In the genomic region with DNA sequence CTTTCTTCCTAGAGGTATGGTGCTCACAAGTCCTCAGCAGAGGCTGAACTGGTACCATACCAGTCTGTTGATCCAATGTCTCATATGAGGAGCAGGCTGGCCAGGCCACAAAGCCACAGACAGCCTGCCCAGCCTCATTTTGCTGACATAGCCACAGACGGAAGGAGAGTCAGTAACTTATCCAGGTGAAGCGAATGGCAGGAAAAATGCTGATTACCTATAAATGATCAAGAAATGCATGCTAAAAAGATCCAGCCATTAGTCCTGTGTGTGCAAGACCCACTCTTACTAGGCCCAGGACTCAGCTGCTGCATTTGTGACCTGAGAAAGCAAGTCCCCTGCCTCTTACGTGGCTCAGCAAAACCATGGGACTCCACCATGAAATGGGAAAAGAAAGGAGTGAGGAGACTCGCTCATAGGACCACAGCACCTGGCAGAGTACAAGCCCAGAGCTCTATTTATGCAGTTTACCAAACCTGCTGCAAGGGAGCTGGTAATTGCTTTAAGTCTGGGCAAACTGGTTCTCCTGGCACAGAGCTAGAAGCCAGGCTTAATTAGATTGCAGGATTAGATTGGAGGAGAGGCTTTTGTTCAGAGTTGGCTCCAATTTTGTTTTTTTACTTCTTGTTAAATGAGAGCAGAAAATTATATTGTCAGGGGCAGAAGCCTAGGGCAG, we compare ENCODE assay signal across 1 cellular context.
TF ChIP-seq lines count a peak whose summit lies in the region.

No MANE protein-coding gene starts in this region.

TF ChIP-seq in K562, 482 proteins besides CTCF, POLR2A, EP300 and RAD21:
- 0 out of 2 replicates have a peak, but pooled peaks have one; percentile 6 for TF ChIP-seq C11orf30 (IDR thresholded peaks at IDR 0.05; ENCODE audit: low read depth)
- no peak for TF ChIP-seq GABPA (tag; conservative IDR thresholded peaks at IDR 0.05; ENCODE audit: low read depth)
